In genomic region chr9:113886471-113886870, GRCh38 we compare ENCODE assay signal across 10 cellular contexts. TPM values are rescaled to one million over a fixed set of nuclear protein-coding genes. Genes with fewer than 3 reads are reported as not detected.
DNase-seq lines count a peak whose midpoint lies in the region; ATAC-seq, FAIRE-seq and TF ChIP-seq lines count a peak whose summit lies in the region.
"Had no signal": no experiment of that assay in that cellular context is flagged by ENCODE, and none has a peak within 500 bp of the region (broad histone marks: within the 10 kb centered on the region; RNA-seq: fewer than 3 reads in every experiment).

No MANE protein-coding gene starts in this region.

- ATAC-seq in HG02885 (IDR thresholded peaks at IDR 0.05; ENCODE audit: poor library complexity, unreplicated experiment), result no peak

- no peak for FAIRE-seq in GM12891 (lab: Jason Lieb, UNC)

- H2AFZ ChIP-seq in KMS-11 (ENCODE audit: low read depth), result no peak overlapping the region

- no peak for TF ChIP-seq POLR2A in GM12891 (IDR thresholded peaks at IDR 0.05; ENCODE audit: low read depth, low read length)

- no peak for DNase-seq in AG04450 (ENCODE audit: low read depth, low spot score)
- peak; percentile 50 for DNase-seq in choroid plexus epithelial cell (ENCODE audit: low read depth)
- no peak for DNase-seq in DMS79 treated with DMSO at 0.1 percent for 48 hours (lab: John Stamatoyannopoulos, UW)
- DNase-seq in G401 (ENCODE audit: low spot score), result no peak
- no peak for DNase-seq in GM12891 (ENCODE audit: insufficient read length, low spot score)
- DNase-seq: stimulated activated CD8-positive, alpha-beta memory T cell treated with anti-CD3 and anti-CD28 coated beads, Interleukin-4, amount 100 ng/mL, for 48 hours; WERI-Rb-1 had no signal

- H3K27ac ChIP-seq in AG04450 (ENCODE audit: low read depth, low read length) (no peak overlapping the region), KMS-11 (no peak overlapping the region), muscle layer of colon (ENCODE audit: low read depth, low read length) (peak overlapping the region; percentile 61)
- H3K27ac ChIP-seq: WERI-Rb-1 had no signal

- TF ChIP-seq CTCF in AG04450 (IDR thresholded peaks at IDR 0.05; ENCODE audit: low read depth, low read length), result no peak
- no peak for TF ChIP-seq CTCF in KMS-11 (conservative IDR thresholded peaks at IDR 0.05; ENCODE audit: low read depth, low read length)
- no peak for TF ChIP-seq CTCF in choroid plexus epithelial cell (conservative IDR thresholded peaks at IDR 0.05; ENCODE audit: low read depth, low read length)

- POLR2A ChIA-PET in AG04450 (lab: Yijun Ruan, JAX), result interaction anchor here (0.6 kb wide), 1 partner anchor 11 kb away, joined by 7 read pairs; no protein-coding TSS in a partner anchor

- H3K36me3 ChIP-seq in KMS-11 (ENCODE audit: insufficient read depth) (no peaks in the 10 kb centered on the region), muscle layer of colon (ENCODE audit: insufficient read depth, low read length) (no peaks in the 10 kb centered on the region)
- H3K36me3 ChIP-seq: WERI-Rb-1 had no signal

- H3K79me2 ChIP-seq in KMS-11 (ENCODE audit: insufficient read depth, low read depth), result no peaks in the 10 kb centered on the region

- peak overlapping the region; percentile 43 for H3K4me3 ChIP-seq in AG04450 (ENCODE audit: low read depth, low read length)
- no peak overlapping the region for H3K4me3 ChIP-seq in KMS-11 (IDR thresholded peaks at IDR 0.05; ENCODE audit: insufficient read depth, low read depth, low read length)
- peak overlapping the region; percentile 42 for H3K4me3 ChIP-seq in choroid plexus epithelial cell (ENCODE audit: low read depth, low read length)
- peak overlapping the region; percentile 46 to 75 for H3K4me3 ChIP-seq in muscle layer of colon (ENCODE audit: low read depth in 1 of 2, low read length in 2 of 2)

- CTCF ChIA-PET in AG04450 (lab: Charles Lee), result interaction anchor here (1.5 kb wide), 1 partner anchor 9 kb away, joined by 7 read pairs; no protein-coding TSS in a partner anchor

- peaks cover 7% of the 10 kb centered on the region; the same call in 1 of the 2 replicates for H3K9me3 ChIP-seq in AG04450 (ENCODE audit: control insufficient read depth, insufficient read depth, low read length)
- H3K9me3 ChIP-seq in muscle layer of colon (ENCODE audit: low read length), result no peaks in the 10 kb centered on the region

- H3K27me3 ChIP-seq in AG04450 (ENCODE audit: control insufficient read depth, insufficient read depth, low read length) (no peaks in the 10 kb centered on the region), KMS-11 (ENCODE audit: insufficient read depth, low read depth) (no peaks in the 10 kb centered on the region), muscle layer of colon (ENCODE audit: control insufficient read depth in 1 of 2, insufficient read depth in 2 of 2, low read length in 2 of 2) (no peaks in the 10 kb centered on the region)

- in situ Hi-C loops in G401 (cut with HindIII; ENCODE audit: low sequenced_read_pairs), result no loop called here

- H3K9ac ChIP-seq in KMS-11 (no peak overlapping the region), muscle layer of colon (ENCODE audit: low read length) (peak overlapping the region; percentile 56)

- H4K20me1 ChIP-seq in KMS-11 (ENCODE audit: insufficient read depth), result no peaks in the 10 kb centered on the region

- peak overlapping the region; percentile 81 for H3K4me2 ChIP-seq in KMS-11

- H3K4me1 ChIP-seq in KMS-11 (ENCODE audit: low read depth, poor library complexity, severe bottlenecking), result peaks cover 24% of the 10 kb centered on the region
- peaks cover 32% of the 10 kb centered on the region for H3K4me1 ChIP-seq in muscle layer of colon (ENCODE audit: insufficient read depth, low read length)

TF ChIP-seq in GM12891, 5 proteins besides CTCF, POLR2A, EP300 and RAD21:
- TF ChIP-seq POLR2AphosphoS5 (IDR thresholded peaks at IDR 0.05; ENCODE audit: low read depth, low read length) (no peak), POU2F2 (IDR thresholded peaks at IDR 0.05; ENCODE audit: low read depth, low read length) (no peak), PAX5 (IDR thresholded peaks at IDR 0.05; ENCODE audit: insufficient read depth, low read length, severe bottlenecking) (no peak), TAF1 (IDR thresholded peaks at IDR 0.05; ENCODE audit: low read depth, low read length) (no peak), SPI1 (IDR thresholded peaks at IDR 0.05; ENCODE audit: low read depth, low read length) (no peak)

RNA-seq across cellular contexts. Expression of gene ZNF618, which starts 10.4 kb away (rescaled TPM):
- polyA plus RNA-seq in AG04450 (2011; rRNA removed), result 8.7 and 11.2 TPM in 2 replicates
- polyA minus RNA-seq in AG04450 (2011; rRNA and poly(A)+ RNA removed), result 16.4 and 21.0 TPM in 2 replicates
- 3.8 and 6.1 TPM in 2 replicates for total RNA-seq in G401 (2014; rRNA removed; shearing (Covaris generic))
- polyA plus RNA-seq in GM12891 (2012; ENCODE audit: low read depth, missing spikeins), result 0.05 TPM
